Comparison of ENCODE assay signal across 10 cellular contexts in genomic region chr20:45098096-45098773, GRCh38. TPM values are rescaled to one million over a fixed set of nuclear protein-coding genes. Genes with fewer than 3 reads are reported as not detected.
DNase-seq lines count a peak whose midpoint lies in the region; ATAC-seq and TF ChIP-seq lines count a peak whose summit lies in the region.
"Had no signal": no experiment of that assay in that cellular context is flagged by ENCODE, and none has a peak within 500 bp of the region (broad histone marks: within the 10 kb centered on the region; RNA-seq: fewer than 3 reads in every experiment).

No MANE protein-coding gene starts in this region.

- H3K4me3 ChIP-seq in GM23338 = peak overlapping the region; percentile 45; the same call in 1 of the 2 replicates
- H3K4me3 ChIP-seq in rectal smooth muscle tissue (ENCODE audit: low read length) = peak overlapping the region; percentile 26

- H3K27me3 ChIP-seq in GM23338 (ENCODE audit: insufficient read depth) (peaks cover 55% of the 10 kb centered on the region), rectal smooth muscle tissue (ENCODE audit: control insufficient read depth, insufficient read depth, low read length) (peaks cover 20% of the 10 kb centered on the region)

- H4K20me1 ChIP-seq in GM23338 (replicated peaks; ENCODE audit: insufficient read depth) = no peaks in the 10 kb centered on the region

- no peak overlapping the region for H3K9ac ChIP-seq in rectal smooth muscle tissue (ENCODE audit: low read length)

- H3K27ac ChIP-seq in GM23338 (ENCODE audit: low read depth) (no peak overlapping the region), rectal smooth muscle tissue (ENCODE audit: low read depth, low read length) (no peak overlapping the region)

- peak; percentile 37 to 62 for TF ChIP-seq CTCF in GM23338 (conservative IDR thresholded peaks at IDR 0.05; ENCODE audit: low read depth in 2 of 2)

- peak; percentile 91 for DNase-seq in GM23338 (ENCODE audit: low spot score)
- DNase-seq in activated T-cell treated with anti-CD3 and anti-CD28 coated beads, Interleukin-2, amount 50 U/mL, for 4 hours = no peak
- peak; percentile 19 for DNase-seq in foreskin melanocyte
- no peak for DNase-seq in AG08396 (ENCODE audit: low spot score)
- DNase-seq in Ammon's horn (ENCODE audit: low spot score) = no peak
- DNase-seq: NCI-H2107 had no signal

- H3K36me3 ChIP-seq in GM23338 (ENCODE audit: insufficient read depth) = no peaks in the 10 kb centered on the region
- H3K36me3 ChIP-seq in rectal smooth muscle tissue (ENCODE audit: control insufficient read depth, insufficient read depth, low read length) = no peaks in the 10 kb centered on the region

- H3K4me1 ChIP-seq in GM23338 (ENCODE audit: insufficient read depth) (peaks cover 5% of the 10 kb centered on the region; the same call in 1 of the 2 replicates), rectal smooth muscle tissue (ENCODE audit: control insufficient read depth, insufficient read depth, low read length) (no peaks in the 10 kb centered on the region)

- no peak overlapping the region for H3K27ac Mint-ChIP-seq in GM23338

- H3K4me1 Mint-ChIP-seq in GM23338 = peaks cover 6% of the 10 kb centered on the region; the same call in 2 of the 3 replicates
- H3K4me1 Mint-ChIP-seq in activated T-cell treated with anti-CD3 and anti-CD28 coated beads, Interleukin-2, amount 50 U/mL, for 4 hours (ENCODE audit: low read depth) = peaks cover 15% of the 10 kb centered on the region

- no peaks in the 10 kb centered on the region for H3K9me2 ChIP-seq in GM23338 (ENCODE audit: insufficient read depth)

- H2AFZ ChIP-seq in GM23338 = peak overlapping the region; percentile 85

- H3F3A ChIP-seq in GM23338 (replicated peaks; ENCODE audit: low read depth) = peaks cover 5% of the 10 kb centered on the region; the same call in 1 of the 2 replicates

- peaks cover 39% of the 10 kb centered on the region for H3K27me3 Mint-ChIP-seq in GM23338 (ENCODE audit: insufficient read depth, low read depth, poor library complexity)
- H3K27me3 Mint-ChIP-seq in activated T-cell treated with anti-CD3 and anti-CD28 coated beads, Interleukin-2, amount 50 U/mL, for 4 hours (ENCODE audit: low read depth) = peaks cover 47% of the 10 kb centered on the region

- H3K79me2 ChIP-seq in GM23338 (replicated peaks; ENCODE audit: insufficient read depth) = no peaks in the 10 kb centered on the region

- peak; percentile 64 for ATAC-seq in GM23338
- ATAC-seq in activated T-cell treated with anti-CD3 and anti-CD28 coated beads, Interleukin-2, amount 50 U/mL, for 4 hours = peak; percentile 33 to 49
- no peak for ATAC-seq in HG02642 (IDR thresholded peaks at IDR 0.05; ENCODE audit: poor library complexity, unreplicated experiment)
- ATAC-seq in GM19328 (IDR thresholded peaks at IDR 0.05; ENCODE audit: unreplicated experiment) = no peak

- H3K4me2 ChIP-seq in GM23338 = peak overlapping the region; percentile 71

- peaks cover 4% of the 10 kb centered on the region; the same call in 2 of the 3 replicates for H3K9me3 Mint-ChIP-seq in GM23338
- no peaks in the 10 kb centered on the region for H3K9me3 Mint-ChIP-seq in activated T-cell treated with anti-CD3 and anti-CD28 coated beads, Interleukin-2, amount 50 U/mL, for 4 hours

- H3K4me3 Mint-ChIP-seq in GM23338 = peak overlapping the region; percentile 42; the same call in 2 of the 3 replicates
- no peak overlapping the region for H3K4me3 Mint-ChIP-seq in activated T-cell treated with anti-CD3 and anti-CD28 coated beads, Interleukin-2, amount 50 U/mL, for 4 hours

- H3K36me3 Mint-ChIP-seq in GM23338 (ENCODE audit: low read depth) = peaks cover 3% of the 10 kb centered on the region; the same call in 1 of the 3 replicates
- no peaks in the 10 kb centered on the region for H3K36me3 Mint-ChIP-seq in activated T-cell treated with anti-CD3 and anti-CD28 coated beads, Interleukin-2, amount 50 U/mL, for 4 hours (ENCODE audit: insufficient read depth)

TF ChIP-seq in GM23338, 12 proteins besides CTCF, POLR2A, EP300 and RAD21:
- no peak for TF ChIP-seq ZNF331 (CRISPR knock-in tag; IDR thresholded peaks at IDR 0.05; ENCODE audit: low read depth)
- no peak for TF ChIP-seq ZNF462 (CRISPR knock-in tag; IDR thresholded peaks at IDR 0.05)
- peak; percentile 47 for TF ChIP-seq CREB1 (CRISPR knock-in tag; IDR thresholded peaks at IDR 0.05; ENCODE audit: low read depth)
- no peak for TF ChIP-seq JUNB (IDR thresholded peaks at IDR 0.05; ENCODE audit: unreplicated experiment)
- TF ChIP-seq NANOG (IDR thresholded peaks at IDR 0.05; ENCODE audit: borderline replicate concordance) = no peak

RNA-seq across cellular contexts. Expression of gene KCNS1, which starts 2.7 kb away (rescaled TPM):
- total RNA-seq in GM23338 (2014; rRNA removed; shearing (Covaris generic)) = 0.97 and 3.2 TPM in 2 replicates
- 0.30 and 0.37 TPM in 2 replicates for polyA plus RNA-seq in GM23338 (2016; fragmentation: Nextera tagmentation; extraction: Ambion mirVana)
- under 1 TPM; 0.13 to 0.37 (median 0.16) TPM for total RNA-seq in activated T-cell treated with anti-CD3 and anti-CD28 coated beads, Interleukin-2, amount 50 U/mL, for 4 hours
- total RNA-seq: myocyte had no signal

RNA-seq across cellular contexts. Expression of gene WFDC5, which starts 16.7 kb away (rescaled TPM):
- total RNA-seq in GM23338 (2014; rRNA removed; shearing (Covaris generic)) = not detected in 2 replicates
- not detected in 2 replicates for polyA plus RNA-seq in GM23338 (2016; fragmentation: Nextera tagmentation; extraction: Ambion mirVana)
- not detected for total RNA-seq in activated T-cell treated with anti-CD3 and anti-CD28 coated beads, Interleukin-2, amount 50 U/mL, for 4 hours
- total RNA-seq: myocyte had no signal

RNA-seq across cellular contexts. Expression of gene WFDC12, which starts 26.0 kb away (rescaled TPM):
- total RNA-seq in GM23338 (2014; rRNA removed; shearing (Covaris generic)) = not detected in 2 replicates
- not detected in 2 replicates for polyA plus RNA-seq in GM23338 (2016; fragmentation: Nextera tagmentation; extraction: Ambion mirVana)
- not detected for total RNA-seq in activated T-cell treated with anti-CD3 and anti-CD28 coated beads, Interleukin-2, amount 50 U/mL, for 4 hours
- total RNA-seq: myocyte had no signal

Comparison
In these comparisons a context has a peak if more than half of its experiments do, and no peak if none do; other contexts are left out.
1. ATAC-seq: peak in GM23338 (single experiment) and activated T-cell treated with anti-CD3 and anti-CD28 coated beads, Interleukin-2, amount 50 U/mL, for 4 hours (2 of 2); none in HG02642 (single experiment) and GM19328 (single experiment).
2. DNase-seq: peak in GM23338 (single experiment) and foreskin melanocyte (single experiment); none in activated T-cell treated with anti-CD3 and anti-CD28 coated beads, Interleukin-2, amount 50 U/mL, for 4 hours (single experiment), AG08396 (single experiment) and Ammon's horn (single experiment).